ENCODE assay signal across 15 cellular contexts in genomic region chr2:11319939-11320338, GRCh38.
"Had no signal": no experiment of that assay in that cellular context is flagged by ENCODE, and none has a peak within 500 bp of the region (broad histone marks: within the 10 kb centered on the region; RNA-seq: fewer than 3 reads in every experiment).

No MANE protein-coding gene starts in this region.

- H3K27ac Mint-ChIP-seq: activated CD4-positive, alpha-beta T cell treated with anti-CD3 and anti-CD28 coated beads, Interleukin-2, amount 10 ng/mL, durations not matched to agents 7 days and 5 days; natural killer cell treated with Interleukin-12 subunit alpha and Interleukin-12 subunit beta and Interleukin-15 and Interleukin-18, amount 100 ng/mL, for 72 hours; T-helper 17 cell had no signal

- DNase-seq: activated CD4-positive, alpha-beta T cell treated with anti-CD3 and anti-CD28 coated beads, Interleukin-2, amount 10 ng/mL, durations not matched to agents 7 days and 5 days; activated CD4-positive, CD25-positive, alpha-beta regulatory T cell; activated CD8-positive, alpha-beta memory T cell treated with anti-CD3 and anti-CD28 coated beads for 24 hours; activated naive CD4-positive, alpha-beta T cell treated with anti-CD3 and anti-CD28 coated beads, Interleukin-2, amount 50 U/mL, for 16 hours; amniotic stem cell; left lung; mesenchymal stem cell; occipital lobe; psoas muscle; sigmoid colon; stimulated activated CD4-positive, alpha-beta T cell treated with anti-CD3 and anti-CD28 coated beads, Interleukin-2, amount 100 ng/mL, for 48 hours; stimulated activated naive CD8-positive, alpha-beta T cell treated with anti-CD3 and anti-CD28 coated beads, Interleukin-15, Interleukin-2, amounts not matched to agents 100 U/mL and 50 U/mL, for 24 hours; T-helper 17 cell; upper lobe of right lung had no signal

- H3K4me3 Mint-ChIP-seq: activated CD4-positive, alpha-beta T cell treated with anti-CD3 and anti-CD28 coated beads, Interleukin-2, amount 10 ng/mL, durations not matched to agents 7 days and 5 days; natural killer cell treated with Interleukin-12 subunit alpha and Interleukin-12 subunit beta and Interleukin-15 and Interleukin-18, amount 100 ng/mL, for 72 hours; T-helper 17 cell had no signal

- H3K36me3 Mint-ChIP-seq: natural killer cell treated with Interleukin-12 subunit alpha and Interleukin-12 subunit beta and Interleukin-15 and Interleukin-18, amount 100 ng/mL, for 72 hours had no signal

- H3K4me1 Mint-ChIP-seq: activated CD4-positive, alpha-beta T cell treated with anti-CD3 and anti-CD28 coated beads, Interleukin-2, amount 10 ng/mL, durations not matched to agents 7 days and 5 days had no signal

- H3K9me3 Mint-ChIP-seq: natural killer cell treated with Interleukin-12 subunit alpha and Interleukin-12 subunit beta and Interleukin-15 and Interleukin-18, amount 100 ng/mL, for 72 hours had no signal

- H3K27me3 Mint-ChIP-seq: activated CD4-positive, alpha-beta T cell treated with anti-CD3 and anti-CD28 coated beads, Interleukin-2, amount 10 ng/mL, durations not matched to agents 7 days and 5 days; natural killer cell treated with Interleukin-12 subunit alpha and Interleukin-12 subunit beta and Interleukin-15 and Interleukin-18, amount 100 ng/mL, for 72 hours; T-helper 17 cell had no signal
